1 cellular context compared by ENCODE assay signal in genomic region chr6:156876302-156876701, GRCh38.
A peak's percentile ranks its signal among the peaks of the same experiment; 100 is the strongest.
TF ChIP-seq lines count a peak whose summit lies in the region.

No MANE protein-coding gene starts in this region.

TF ChIP-seq in HepG2, 621 proteins besides CTCF, POLR2A, EP300 and RAD21 (continued from another document):
- TF ChIP-seq ZNF503 (CRISPR knock-in tag; IDR thresholded peaks at IDR 0.05): no peak
- TF ChIP-seq ZNF629 (CRISPR knock-in tag; conservative IDR thresholded peaks at IDR 0.05): no peak
- no peak for TF ChIP-seq ELF1 (CRISPR knock-in tag; IDR thresholded peaks at IDR 0.05)
- no peak for TF ChIP-seq HNF4G (IDR thresholded peaks at IDR 0.05; ENCODE audit: borderline replicate concordance, low read depth, low read length)
- TF ChIP-seq HNF4G (CRISPR knock-in tag; IDR thresholded peaks at IDR 0.05; ENCODE audit: borderline replicate concordance, low read depth): no peak
- TF ChIP-seq THAP9 (CRISPR knock-in tag; IDR thresholded peaks at IDR 0.05; ENCODE audit: borderline replicate concordance): peak; percentile 78
- TF ChIP-seq SP1 (IDR thresholded peaks at IDR 0.05): no peak
- no peak for TF ChIP-seq SP1 (CRISPR knock-in tag; IDR thresholded peaks at IDR 0.05)
- no peak for TF ChIP-seq TAF15 (IDR thresholded peaks at IDR 0.05; ENCODE audit: low read depth, low read length, poor library complexity, severe bottlenecking)
- TF ChIP-seq GABPB1 (CRISPR knock-in tag; IDR thresholded peaks at IDR 0.05): no peak
- no peak for TF ChIP-seq IKZF4 (CRISPR knock-in tag; IDR thresholded peaks at IDR 0.05; ENCODE audit: borderline replicate concordance, low read depth, not compliant biosample characterization)
- TF ChIP-seq RBM22 (optimal IDR thresholded peaks at IDR 0.05; ENCODE audit: low read length): peak; percentile 44
- TF ChIP-seq POGZ (CRISPR knock-in tag; IDR thresholded peaks at IDR 0.05): 0 out of 2 replicates have a peak, but pooled peaks have one; percentile 16
- no peak for TF ChIP-seq ZBED4 (CRISPR knock-in tag; IDR thresholded peaks at IDR 0.05; ENCODE audit: borderline replicate concordance)
- TF ChIP-seq BCLAF1 (IDR thresholded peaks at IDR 0.05): no peak
- TF ChIP-seq HNRNPL (IDR thresholded peaks at IDR 0.05; ENCODE audit: low read depth, low read length): 0 out of 2 replicates have a peak, but pooled peaks have one; percentile 62
- no peak for TF ChIP-seq ZNF232 (CRISPR knock-in tag; IDR thresholded peaks at IDR 0.05; ENCODE audit: borderline replicate concordance)
- no peak for TF ChIP-seq ZNF773 (CRISPR knock-in tag; IDR thresholded peaks at IDR 0.05; ENCODE audit: borderline replicate concordance)
- TF ChIP-seq DMTF1 (CRISPR knock-in tag; IDR thresholded peaks at IDR 0.05): no peak
- peak; percentile 51 for TF ChIP-seq STAG1 (CRISPR knock-in tag; IDR thresholded peaks at IDR 0.05)
TF ChIP-seq in HepG2: peak in this region for 8.
